Comparison of ENCODE assay signal across 18 cellular contexts in the genomic region with DNA sequence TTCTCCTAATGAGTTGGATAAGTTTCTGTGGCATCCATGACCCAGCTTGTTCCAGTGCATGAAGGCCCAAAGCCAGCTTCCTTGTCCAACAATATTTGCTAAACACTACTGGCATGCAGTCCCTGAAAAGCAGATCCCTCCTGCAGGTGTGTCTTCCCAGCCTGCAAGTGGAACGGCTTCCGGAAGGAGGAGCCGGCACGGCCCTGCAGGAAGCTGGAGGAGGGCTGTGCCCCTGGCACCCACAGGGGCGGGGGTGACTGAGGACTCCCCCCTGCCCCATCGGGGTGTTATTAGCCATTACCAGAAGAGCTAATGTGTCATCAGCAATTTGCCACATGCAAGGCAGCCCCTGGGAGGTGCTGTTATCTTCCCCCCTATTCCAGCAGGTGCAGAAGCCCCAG. TPM values are rescaled to one million over a fixed set of nuclear protein-coding genes. Genes with fewer than 3 reads are reported as not detected.
DNase-seq lines count a peak whose midpoint lies in the region; ATAC-seq and TF ChIP-seq lines count a peak whose summit lies in the region.
"Had no signal": no experiment of that assay in that cellular context is flagged by ENCODE, and none has a peak within 500 bp of the region (broad histone marks: within the 10 kb centered on the region; RNA-seq: fewer than 3 reads in every experiment).

No MANE protein-coding gene starts in this region.

- POLR2A ChIA-PET in MCF 10A (lab: Yijun Ruan, JAX), result no interaction called here

- peaks cover 47% of the 10 kb centered on the region for H3K27me3 Mint-ChIP-seq in MCF 10A (ENCODE audit: insufficient read depth, unreplicated experiment)

- H3K9me3 Mint-ChIP-seq in MCF 10A (ENCODE audit: unreplicated experiment), result no peaks in the 10 kb centered on the region

- H3K27me3 ChIP-seq in breast epithelium (peaks cover 0 to 7% of the 10 kb centered on the region in 2 donors), stomach (peaks cover 0 to 44% (median 9%) of the 10 kb centered on the region in 3 donors)
- H3K27me3 ChIP-seq: adrenal gland, ovary, thyroid gland had no signal

- TF ChIP-seq POLR2A in breast epithelium (IDR thresholded peaks at IDR 0.05) (no peak), stomach (IDR thresholded peaks at IDR 0.05) (no peak)

- no peak for TF ChIP-seq EP300 in stomach (IDR thresholded peaks at IDR 0.05)

- H3K4me1 Mint-ChIP-seq in MCF 10A (ENCODE audit: insufficient read depth, unreplicated experiment), result no peaks in the 10 kb centered on the region

- H3K27ac Mint-ChIP-seq in MCF 10A (ENCODE audit: low read depth, unreplicated experiment), result no peak overlapping the region
- H3K27ac Mint-ChIP-seq: activated T-helper 1 cell treated with anti-CD3 and anti-CD28 coated beads, Interleukin-12 subunit alpha, Interleukin-12 subunit beta, Interleukin-2, Interleukin-4 antibody, amounts not matched to agents 30 ng/mL and 10 ng/mL and 1 ng/mL, durations not matched to agents 14 hours and 24 hours and 36 hours had no signal

- H3K4me1 ChIP-seq in breast epithelium (no peaks in the 10 kb centered on the region), stomach (peaks cover 0 to 11% (median 9%) of the 10 kb centered on the region in 4 donors)
- H3K4me1 ChIP-seq: adrenal gland, thyroid gland had no signal

- BruUV-seq in MCF 10A (replicated peaks; lab: Mats Ljungman, UMichigan), result no TSS peak

- ATAC-seq in stimulated activated naive CD8-positive, alpha-beta T cell treated with anti-CD3 and anti-CD28 coated beads, Interleukin-15, Interleukin-2, amounts not matched to agents 100 U/mL and 50 U/mL, for 24 hours, result no peak
- no peak for ATAC-seq in GM21360 (IDR thresholded peaks at IDR 0.05; ENCODE audit: unreplicated experiment)

- CTCF ChIA-PET in MCF 10A (lab: Yijun Ruan, JAX), result interaction anchor here (1.3 kb wide), 1 partner anchor 482 kb away, joined by 3 read pairs; no protein-coding TSS in a partner anchor

- 14 to 32% (median 23%) methylated on average over 6 of the region's 6 CpGs for WGBS in stomach, 5 donors

- intact Hi-C loops in breast epithelium (cut with DNase I; ENCODE audit: low total_unique reads) (no loop called here), MCF 10A (cut with micrococcal nuclease) (no loop called here), stomach (cut with DNase I; ENCODE audit: low total_unique reads) (no loop called here)

- no peaks in the 10 kb centered on the region for H3K36me3 ChIP-seq in breast epithelium
- peaks cover 0 to 12% (median 10%) of the 10 kb centered on the region in 4 donors for H3K36me3 ChIP-seq in stomach
- H3K36me3 ChIP-seq: adrenal gland, ovary, thyroid gland had no signal

- no peaks in the 10 kb centered on the region for H3K36me3 Mint-ChIP-seq in MCF 10A (ENCODE audit: insufficient read depth, unreplicated experiment)

- DNase-seq in breast epithelium (ENCODE audit: low spot score in 2 of 2) (peak; percentile 17 to 41), MCF 10A (ENCODE audit: unreplicated experiment) (no peak), LNCaP clone FGC (ENCODE audit: low read depth) (peak; percentile 86), iPS-NIHi7 (ENCODE audit: extremely low spot score) (peak; percentile 20), stomach (peak; percentile 16), superior temporal gyrus (ENCODE audit: extremely low spot score) (no peak)
- no peak for DNase-seq in stimulated activated naive CD8-positive, alpha-beta T cell treated with anti-CD3 and anti-CD28 coated beads, Interleukin-15, Interleukin-2, amounts not matched to agents 100 U/mL and 50 U/mL, for 24 hours
- DNase-seq: AML-193; central memory CD4-positive, alpha-beta T cell; effector memory CD4-positive, alpha-beta T cell; NCI-H187 treated with DMSO at 0.1 percent for 48 hours; NCI-H526 treated with DMSO at 0.1 percent for 48 hours; thyroid gland had no signal

- no peak for TF ChIP-seq CTCF in breast epithelium (IDR thresholded peaks at IDR 0.05)
- no peak for TF ChIP-seq CTCF in MCF 10A (IDR thresholded peaks at IDR 0.05; ENCODE audit: unreplicated experiment)
- no peak for TF ChIP-seq CTCF in LNCaP clone FGC (IDR thresholded peaks at IDR 0.05; ENCODE audit: control insufficient read depth, extremely low read depth, insufficient read depth)
- no peak for TF ChIP-seq CTCF in stomach (IDR thresholded peaks at IDR 0.05)

- H3K9me3 ChIP-seq in breast epithelium, result no peaks in the 10 kb centered on the region
- H3K9me3 ChIP-seq in stomach, result no peaks in the 10 kb centered on the region
- H3K9me3 ChIP-seq: adrenal gland, ovary, thyroid gland had no signal

- no peak overlapping the region for H3K4me3 ChIP-seq in breast epithelium
- H3K4me3 ChIP-seq in LNCaP clone FGC (ENCODE audit: low read depth, low read length), result no peak overlapping the region
- H3K4me3 ChIP-seq in stomach, result no peak overlapping the region
- H3K4me3 ChIP-seq: adrenal gland, ovary, skin epidermis, thyroid gland had no signal

- H3K27ac ChIP-seq in breast epithelium, result no peak overlapping the region
- no peak overlapping the region for H3K27ac ChIP-seq in stomach
- H3K27ac ChIP-seq: adrenal gland, ovary, skin epidermis, thyroid gland had no signal

- no peak overlapping the region for H3K4me3 Mint-ChIP-seq in MCF 10A (ENCODE audit: unreplicated experiment)
- H3K4me3 Mint-ChIP-seq: activated T-helper 1 cell treated with anti-CD3 and anti-CD28 coated beads, Interleukin-12 subunit alpha, Interleukin-12 subunit beta, Interleukin-2, Interleukin-4 antibody, amounts not matched to agents 30 ng/mL and 10 ng/mL and 1 ng/mL, durations not matched to agents 14 hours and 24 hours and 36 hours had no signal

RNA-seq across cellular contexts. Expression of a gene that starts 27.4 kb away (rescaled TPM):
- 10 to 100 TPM; 26.8 to 35.7 (median 30.8) TPM for total RNA-seq in breast epithelium
- total RNA-seq in MCF 10A (2022), result 23.4 and 25.8 TPM in 2 replicates
- 100 to 1,000 TPM in 2 of 5 donors, 10 to 100 TPM in 3; 29.7 to 134 (median 60.7) TPM for total RNA-seq in stomach
- 10 to 100 TPM; 15.3 to 36.2 (median 27.8) TPM for polyA plus RNA-seq in stomach

Comparison
In these comparisons a context has a peak if more than half of its experiments do, and no peak if none do; other contexts are left out.
1. DNase-seq: peak in breast epithelium (2 of 2), LNCaP clone FGC (single experiment), iPS-NIHi7 (single experiment) and stomach (single experiment); none in MCF 10A (single experiment), stimulated activated naive CD8-positive, alpha-beta T cell treated with anti-CD3 and anti-CD28 coated beads, Interleukin-15, Interleukin-2, amounts not matched to agents 100 U/mL and 50 U/mL, for 24 hours (single experiment) and superior temporal gyrus (single experiment).